In genomic region chr4:181549789-181550188, GRCh38 we compare ENCODE assay signal across 3 cellular contexts.
A peak's percentile ranks its signal among the peaks of the same experiment; 100 is the strongest.
TF ChIP-seq lines count a peak whose summit lies in the region.

No MANE protein-coding gene starts in this region.

TF ChIP-seq in SK-N-SH, 30 proteins besides CTCF, POLR2A, EP300 and RAD21 (continued from another document):
- TF ChIP-seq YY1 (IDR thresholded peaks at IDR 0.05; ENCODE audit: low read depth) = no peak
- TF ChIP-seq GATA2 (CRISPR knock-in tag; IDR thresholded peaks at IDR 0.05) = no peak
- TF ChIP-seq ELF1 (IDR thresholded peaks at IDR 0.05) = no peak

TF ChIP-seq in SK-N-SH treated with all-trans-retinoic acid at 6 μM for 48 hours, 23 proteins besides CTCF, POLR2A, EP300 and RAD21 (continued from another document):
- no peak for TF ChIP-seq OSR1 (CRISPR knock-in tag; IDR thresholded peaks at IDR 0.05)
- TF ChIP-seq ZFP30 (CRISPR knock-in tag; IDR thresholded peaks at IDR 0.05) = no peak
- TF ChIP-seq, protein P1, sequence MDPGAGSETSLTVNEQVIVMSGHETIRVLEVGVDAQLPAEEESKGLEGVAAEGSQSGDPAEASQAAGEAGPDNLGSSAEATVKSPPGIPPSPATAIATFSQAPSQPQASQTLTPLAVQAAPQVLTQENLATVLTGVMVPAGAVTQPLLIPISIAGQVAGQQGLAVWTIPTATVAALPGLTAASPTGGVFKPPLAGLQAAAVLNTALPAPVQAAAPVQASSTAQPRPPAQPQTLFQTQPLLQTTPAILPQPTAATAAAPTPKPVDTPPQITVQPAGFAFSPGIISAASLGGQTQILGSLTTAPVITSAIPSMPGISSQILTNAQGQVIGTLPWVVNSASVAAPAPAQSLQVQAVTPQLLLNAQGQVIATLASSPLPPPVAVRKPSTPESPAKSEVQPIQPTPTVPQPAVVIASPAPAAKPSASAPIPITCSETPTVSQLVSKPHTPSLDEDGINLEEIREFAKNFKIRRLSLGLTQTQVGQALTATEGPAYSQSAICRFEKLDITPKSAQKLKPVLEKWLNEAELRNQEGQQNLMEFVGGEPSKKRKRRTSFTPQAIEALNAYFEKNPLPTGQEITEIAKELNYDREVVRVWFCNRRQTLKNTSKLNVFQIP (CRISPR knock-in tag; IDR thresholded peaks at IDR 0.05; ENCODE audit: borderline replicate concordance, low read depth) = no peak
- TF ChIP-seq, protein P2, sequence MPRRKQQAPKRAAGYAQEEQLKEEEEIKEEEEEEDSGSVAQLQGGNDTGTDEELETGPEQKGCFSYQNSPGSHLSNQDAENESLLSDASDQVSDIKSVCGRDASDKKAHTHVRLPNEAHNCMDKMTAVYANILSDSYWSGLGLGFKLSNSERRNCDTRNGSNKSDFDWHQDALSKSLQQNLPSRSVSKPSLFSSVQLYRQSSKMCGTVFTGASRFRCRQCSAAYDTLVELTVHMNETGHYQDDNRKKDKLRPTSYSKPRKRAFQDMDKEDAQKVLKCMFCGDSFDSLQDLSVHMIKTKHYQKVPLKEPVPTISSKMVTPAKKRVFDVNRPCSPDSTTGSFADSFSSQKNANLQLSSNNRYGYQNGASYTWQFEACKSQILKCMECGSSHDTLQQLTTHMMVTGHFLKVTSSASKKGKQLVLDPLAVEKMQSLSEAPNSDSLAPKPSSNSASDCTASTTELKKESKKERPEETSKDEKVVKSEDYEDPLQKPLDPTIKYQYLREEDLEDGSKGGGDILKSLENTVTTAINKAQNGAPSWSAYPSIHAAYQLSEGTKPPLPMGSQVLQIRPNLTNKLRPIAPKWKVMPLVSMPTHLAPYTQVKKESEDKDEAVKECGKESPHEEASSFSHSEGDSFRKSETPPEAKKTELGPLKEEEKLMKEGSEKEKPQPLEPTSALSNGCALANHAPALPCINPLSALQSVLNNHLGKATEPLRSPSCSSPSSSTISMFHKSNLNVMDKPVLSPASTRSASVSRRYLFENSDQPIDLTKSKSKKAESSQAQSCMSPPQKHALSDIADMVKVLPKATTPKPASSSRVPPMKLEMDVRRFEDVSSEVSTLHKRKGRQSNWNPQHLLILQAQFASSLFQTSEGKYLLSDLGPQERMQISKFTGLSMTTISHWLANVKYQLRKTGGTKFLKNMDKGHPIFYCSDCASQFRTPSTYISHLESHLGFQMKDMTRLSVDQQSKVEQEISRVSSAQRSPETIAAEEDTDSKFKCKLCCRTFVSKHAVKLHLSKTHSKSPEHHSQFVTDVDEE (CRISPR knock-in tag; IDR thresholded peaks at IDR 0.05) = no peak
- TF ChIP-seq ESRRG (CRISPR knock-in tag; IDR thresholded peaks at IDR 0.05) = no peak
- TF ChIP-seq BACH2 (CRISPR knock-in tag; IDR thresholded peaks at IDR 0.05; ENCODE audit: borderline replicate concordance) = no peak
- TF ChIP-seq ZNF565 (CRISPR knock-in tag; conservative IDR thresholded peaks at IDR 0.05; ENCODE audit: low read depth) = no peak

TF ChIP-seq in H1, 55 proteins besides CTCF, POLR2A, EP300 and RAD21:
- TF ChIP-seq MAFK (IDR thresholded peaks at IDR 0.05; ENCODE audit: low read depth, low read length) (peak; percentile 28; the same call in 1 of the 2 replicates), SP1 (IDR thresholded peaks at IDR 0.05; ENCODE audit: low read depth, low read length) (no peak), RNF2 (IDR thresholded peaks at IDR 0.05; ENCODE audit: borderline replicate concordance, low read depth, low read length, missing control alignments, poor library complexity, severe bottlenecking) (no peak), CREB1 (IDR thresholded peaks at IDR 0.05) (no peak)
- TF ChIP-seq, protein P3, sequence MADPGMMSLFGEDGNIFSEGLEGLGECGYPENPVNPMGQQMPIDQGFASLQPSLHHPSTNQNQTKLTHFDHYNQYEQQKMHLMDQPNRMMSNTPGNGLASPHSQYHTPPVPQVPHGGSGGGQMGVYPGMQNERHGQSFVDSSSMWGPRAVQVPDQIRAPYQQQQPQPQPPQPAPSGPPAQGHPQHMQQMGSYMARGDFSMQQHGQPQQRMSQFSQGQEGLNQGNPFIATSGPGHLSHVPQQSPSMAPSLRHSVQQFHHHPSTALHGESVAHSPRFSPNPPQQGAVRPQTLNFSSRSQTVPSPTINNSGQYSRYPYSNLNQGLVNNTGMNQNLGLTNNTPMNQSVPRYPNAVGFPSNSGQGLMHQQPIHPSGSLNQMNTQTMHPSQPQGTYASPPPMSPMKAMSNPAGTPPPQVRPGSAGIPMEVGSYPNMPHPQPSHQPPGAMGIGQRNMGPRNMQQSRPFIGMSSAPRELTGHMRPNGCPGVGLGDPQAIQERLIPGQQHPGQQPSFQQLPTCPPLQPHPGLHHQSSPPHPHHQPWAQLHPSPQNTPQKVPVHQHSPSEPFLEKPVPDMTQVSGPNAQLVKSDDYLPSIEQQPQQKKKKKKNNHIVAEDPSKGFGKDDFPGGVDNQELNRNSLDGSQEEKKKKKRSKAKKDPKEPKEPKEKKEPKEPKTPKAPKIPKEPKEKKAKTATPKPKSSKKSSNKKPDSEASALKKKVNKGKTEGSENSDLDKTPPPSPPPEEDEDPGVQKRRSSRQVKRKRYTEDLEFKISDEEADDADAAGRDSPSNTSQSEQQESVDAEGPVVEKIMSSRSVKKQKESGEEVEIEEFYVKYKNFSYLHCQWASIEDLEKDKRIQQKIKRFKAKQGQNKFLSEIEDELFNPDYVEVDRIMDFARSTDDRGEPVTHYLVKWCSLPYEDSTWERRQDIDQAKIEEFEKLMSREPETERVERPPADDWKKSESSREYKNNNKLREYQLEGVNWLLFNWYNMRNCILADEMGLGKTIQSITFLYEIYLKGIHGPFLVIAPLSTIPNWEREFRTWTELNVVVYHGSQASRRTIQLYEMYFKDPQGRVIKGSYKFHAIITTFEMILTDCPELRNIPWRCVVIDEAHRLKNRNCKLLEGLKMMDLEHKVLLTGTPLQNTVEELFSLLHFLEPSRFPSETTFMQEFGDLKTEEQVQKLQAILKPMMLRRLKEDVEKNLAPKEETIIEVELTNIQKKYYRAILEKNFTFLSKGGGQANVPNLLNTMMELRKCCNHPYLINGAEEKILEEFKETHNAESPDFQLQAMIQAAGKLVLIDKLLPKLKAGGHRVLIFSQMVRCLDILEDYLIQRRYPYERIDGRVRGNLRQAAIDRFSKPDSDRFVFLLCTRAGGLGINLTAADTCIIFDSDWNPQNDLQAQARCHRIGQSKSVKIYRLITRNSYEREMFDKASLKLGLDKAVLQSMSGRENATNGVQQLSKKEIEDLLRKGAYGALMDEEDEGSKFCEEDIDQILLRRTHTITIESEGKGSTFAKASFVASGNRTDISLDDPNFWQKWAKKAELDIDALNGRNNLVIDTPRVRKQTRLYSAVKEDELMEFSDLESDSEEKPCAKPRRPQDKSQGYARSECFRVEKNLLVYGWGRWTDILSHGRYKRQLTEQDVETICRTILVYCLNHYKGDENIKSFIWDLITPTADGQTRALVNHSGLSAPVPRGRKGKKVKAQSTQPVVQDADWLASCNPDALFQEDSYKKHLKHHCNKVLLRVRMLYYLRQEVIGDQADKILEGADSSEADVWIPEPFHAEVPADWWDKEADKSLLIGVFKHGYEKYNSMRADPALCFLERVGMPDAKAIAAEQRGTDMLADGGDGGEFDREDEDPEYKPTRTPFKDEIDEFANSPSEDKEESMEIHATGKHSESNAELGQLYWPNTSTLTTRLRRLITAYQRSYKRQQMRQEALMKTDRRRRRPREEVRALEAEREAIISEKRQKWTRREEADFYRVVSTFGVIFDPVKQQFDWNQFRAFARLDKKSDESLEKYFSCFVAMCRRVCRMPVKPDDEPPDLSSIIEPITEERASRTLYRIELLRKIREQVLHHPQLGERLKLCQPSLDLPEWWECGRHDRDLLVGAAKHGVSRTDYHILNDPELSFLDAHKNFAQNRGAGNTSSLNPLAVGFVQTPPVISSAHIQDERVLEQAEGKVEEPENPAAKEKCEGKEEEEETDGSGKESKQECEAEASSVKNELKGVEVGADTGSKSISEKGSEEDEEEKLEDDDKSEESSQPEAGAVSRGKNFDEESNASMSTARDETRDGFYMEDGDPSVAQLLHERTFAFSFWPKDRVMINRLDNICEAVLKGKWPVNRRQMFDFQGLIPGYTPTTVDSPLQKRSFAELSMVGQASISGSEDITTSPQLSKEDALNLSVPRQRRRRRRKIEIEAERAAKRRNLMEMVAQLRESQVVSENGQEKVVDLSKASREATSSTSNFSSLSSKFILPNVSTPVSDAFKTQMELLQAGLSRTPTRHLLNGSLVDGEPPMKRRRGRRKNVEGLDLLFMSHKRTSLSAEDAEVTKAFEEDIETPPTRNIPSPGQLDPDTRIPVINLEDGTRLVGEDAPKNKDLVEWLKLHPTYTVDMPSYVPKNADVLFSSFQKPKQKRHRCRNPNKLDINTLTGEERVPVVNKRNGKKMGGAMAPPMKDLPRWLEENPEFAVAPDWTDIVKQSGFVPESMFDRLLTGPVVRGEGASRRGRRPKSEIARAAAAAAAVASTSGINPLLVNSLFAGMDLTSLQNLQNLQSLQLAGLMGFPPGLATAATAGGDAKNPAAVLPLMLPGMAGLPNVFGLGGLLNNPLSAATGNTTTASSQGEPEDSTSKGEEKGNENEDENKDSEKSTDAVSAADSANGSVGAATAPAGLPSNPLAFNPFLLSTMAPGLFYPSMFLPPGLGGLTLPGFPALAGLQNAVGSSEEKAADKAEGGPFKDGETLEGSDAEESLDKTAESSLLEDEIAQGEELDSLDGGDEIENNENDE (IDR thresholded peaks at IDR 0.05; ENCODE audit: insufficient replicate concordance, low read length) = no peak
- TF ChIP-seq, protein P4, sequence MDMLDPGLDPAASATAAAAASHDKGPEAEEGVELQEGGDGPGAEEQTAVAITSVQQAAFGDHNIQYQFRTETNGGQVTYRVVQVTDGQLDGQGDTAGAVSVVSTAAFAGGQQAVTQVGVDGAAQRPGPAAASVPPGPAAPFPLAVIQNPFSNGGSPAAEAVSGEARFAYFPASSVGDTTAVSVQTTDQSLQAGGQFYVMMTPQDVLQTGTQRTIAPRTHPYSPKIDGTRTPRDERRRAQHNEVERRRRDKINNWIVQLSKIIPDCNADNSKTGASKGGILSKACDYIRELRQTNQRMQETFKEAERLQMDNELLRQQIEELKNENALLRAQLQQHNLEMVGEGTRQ (IDR thresholded peaks at IDR 0.05; ENCODE audit: low read length) = no peak
- TF ChIP-seq, protein P5, sequence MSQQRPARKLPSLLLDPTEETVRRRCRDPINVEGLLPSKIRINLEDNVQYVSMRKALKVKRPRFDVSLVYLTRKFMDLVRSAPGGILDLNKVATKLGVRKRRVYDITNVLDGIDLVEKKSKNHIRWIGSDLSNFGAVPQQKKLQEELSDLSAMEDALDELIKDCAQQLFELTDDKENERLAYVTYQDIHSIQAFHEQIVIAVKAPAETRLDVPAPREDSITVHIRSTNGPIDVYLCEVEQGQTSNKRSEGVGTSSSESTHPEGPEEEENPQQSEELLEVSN (IDR thresholded peaks at IDR 0.05) = no peak
